In genomic region chr7:28458732-28459131, GRCh38 we compare ENCODE assay signal across 1 cellular context.
TF ChIP-seq lines count a peak whose summit lies in the region.

No MANE protein-coding gene starts in this region.

TF ChIP-seq in GM23338, 12 proteins besides CTCF, POLR2A, EP300 and RAD21 (continued from another document):
- no peak for TF ChIP-seq ZNF462 (CRISPR knock-in tag; IDR thresholded peaks at IDR 0.05)
- TF ChIP-seq REST (IDR thresholded peaks at IDR 0.05; ENCODE audit: unreplicated experiment): no peak
